ENCODE assay signal across 9 cellular contexts in the genomic region with DNA sequence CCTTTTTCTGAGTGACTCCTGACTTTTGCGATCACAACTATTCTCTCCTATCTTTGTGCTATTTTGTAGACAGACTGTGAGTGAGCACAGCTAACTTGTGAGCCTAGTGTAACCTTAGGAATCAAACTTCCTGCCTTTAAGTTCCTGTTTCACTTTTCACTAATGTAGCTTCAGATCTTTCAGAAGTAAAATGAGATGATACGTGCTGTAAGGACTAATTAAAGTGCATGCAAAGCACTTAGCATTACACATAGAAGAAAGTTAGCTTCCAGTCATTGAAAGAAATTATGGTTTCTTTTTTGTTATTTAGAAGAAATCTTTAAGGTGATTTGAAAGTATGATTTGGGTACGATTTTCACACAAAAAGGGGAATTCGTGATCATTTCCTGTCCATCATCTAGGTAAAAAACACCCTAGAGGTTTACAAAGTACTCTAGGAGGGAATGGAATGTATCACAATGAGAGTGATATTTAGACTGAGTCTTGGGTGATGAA.
DNase-seq lines count a peak whose midpoint lies in the region; ATAC-seq and TF ChIP-seq lines count a peak whose summit lies in the region.
"Had no signal": no experiment of that assay in that cellular context is flagged by ENCODE, and none has a peak within 500 bp of the region (broad histone marks: within the 10 kb centered on the region; RNA-seq: fewer than 3 reads in every experiment).

No MANE protein-coding gene starts in this region.

- peak; percentile 23 to 36 for DNase-seq in Kasumi-1 (lab: John Stamatoyannopoulos, UW)
- no peak for DNase-seq in glutamatergic neuron
- DNase-seq in uterus, result no peak
- DNase-seq in HuH-7 (ENCODE audit: low spot score), result no peak
- no peak for DNase-seq in NK-92 treated with Interleukin-12 subunit alpha and Interleukin-12 subunit beta, amount 100 ng/mL, for 24 hours (lab: John Stamatoyannopoulos, UW)
- DNase-seq in HK-2 (ENCODE audit: unreplicated experiment), result no peak

- H3K27ac Mint-ChIP-seq in glutamatergic neuron (ENCODE audit: unreplicated experiment), result peak overlapping the region; percentile 24

- peaks cover 7% of the 10 kb centered on the region for H3K9me3 Mint-ChIP-seq in glutamatergic neuron (ENCODE audit: unreplicated experiment)

- intact Hi-C loops in uterus (cut with DNase I; ENCODE audit: low total_unique reads), result no loop called here

- H3K4me3 Mint-ChIP-seq in glutamatergic neuron (ENCODE audit: unreplicated experiment), result no peak overlapping the region

- no peaks in the 10 kb centered on the region for H3K4me1 ChIP-seq in uterus

- TF ChIP-seq CTCF in glutamatergic neuron (IDR thresholded peaks at IDR 0.05; ENCODE audit: partially characterized antibody, unreplicated experiment), result no peak
- no peak for TF ChIP-seq CTCF in uterus (IDR thresholded peaks at IDR 0.05)

- TF ChIP-seq POLR2A in GM18505 (IDR thresholded peaks at IDR 0.05; ENCODE audit: borderline replicate concordance, extremely low read depth, insufficient read depth, insufficient read length), result no peak
- no peak for TF ChIP-seq POLR2A in uterus (IDR thresholded peaks at IDR 0.05)

- ATAC-seq in GM18505 (IDR thresholded peaks at IDR 0.05; ENCODE audit: unreplicated experiment) (peak; percentile 69), GM21619 (IDR thresholded peaks at IDR 0.05; ENCODE audit: unreplicated experiment) (peak; percentile 74)

- peaks cover 2% of the 10 kb centered on the region for H3K36me3 Mint-ChIP-seq in glutamatergic neuron (ENCODE audit: unreplicated experiment)

- H3K9me3 ChIP-seq in uterus, result no peaks in the 10 kb centered on the region

- no peak overlapping the region for H3K4me3 ChIP-seq in uterus

- no peak overlapping the region for H3K27ac ChIP-seq in uterus
- H3K27ac ChIP-seq: epithelial cell of prostate had no signal

- no peaks in the 10 kb centered on the region for H3K27me3 ChIP-seq in uterus

- peaks cover 16% of the 10 kb centered on the region for H3K4me1 Mint-ChIP-seq in glutamatergic neuron (ENCODE audit: low read depth, unreplicated experiment)

- H3K27me3 Mint-ChIP-seq in glutamatergic neuron (ENCODE audit: unreplicated experiment), result peaks cover 1% of the 10 kb centered on the region

- no peaks in the 10 kb centered on the region for H3K36me3 ChIP-seq in uterus

Comparison
In these comparisons a context has a peak if more than half of its experiments do, and no peak if none do; other contexts are left out.
1. DNase-seq: peak in Kasumi-1 (2 of 2); none in glutamatergic neuron (single experiment), uterus (0 of 2), HuH-7 (single experiment), NK-92 treated with Interleukin-12 subunit alpha and Interleukin-12 subunit beta, amount 100 ng/mL, for 24 hours (single experiment) and HK-2 (single experiment).